Comparison of ENCODE assay signal across 1 cellular context in genomic region chr17:68198931-68199836, GRCh38.
A peak's percentile ranks its signal among the peaks of the same experiment; 100 is the strongest.
TF ChIP-seq lines count a peak whose summit lies in the region.

No MANE protein-coding gene starts in this region.

TF ChIP-seq in WTC11, 78 proteins besides CTCF, POLR2A, EP300 and RAD21 (continued from another document):
- TF ChIP-seq USF1 (CRISPR knock-in tag; IDR thresholded peaks at IDR 0.05) (0 out of 2 replicates have a peak, but pooled peaks have one; percentile 42), ZNF317 (CRISPR knock-in tag; IDR thresholded peaks at IDR 0.05; ENCODE audit: borderline replicate concordance, low read depth) (no peak), RELA (CRISPR knock-in tag; IDR thresholded peaks at IDR 0.05; ENCODE audit: borderline replicate concordance) (no peak), ZSCAN18 (CRISPR knock-in tag; IDR thresholded peaks at IDR 0.05) (no peak), CBFB (CRISPR knock-in tag; IDR thresholded peaks at IDR 0.05; ENCODE audit: low read depth) (no peak), ERG (CRISPR knock-in tag; IDR thresholded peaks at IDR 0.05) (no peak), ZNF423 (CRISPR knock-in tag; IDR thresholded peaks at IDR 0.05) (peak; percentile 43; the same call in 1 of the 2 replicates), ATF3 (CRISPR knock-in tag; conservative IDR thresholded peaks at IDR 0.05) (no peak), CREB1 (CRISPR knock-in tag; IDR thresholded peaks at IDR 0.05) (no peak), TCF7 (CRISPR knock-in tag; IDR thresholded peaks at IDR 0.05; ENCODE audit: low read depth) (0 out of 2 replicates have a peak, but pooled peaks have one; percentile 55), NFYB (CRISPR knock-in tag; conservative IDR thresholded peaks at IDR 0.05; ENCODE audit: low read depth) (peak; percentile 26; the same call in 1 of the 2 replicates), NR1H2 (CRISPR knock-in tag; IDR thresholded peaks at IDR 0.05) (no peak)
